In genomic region chr15:40106203-40107161, GRCh38 we compare ENCODE assay signal across 1 cellular context.
TF ChIP-seq lines count a peak whose summit lies in the region.

No MANE protein-coding gene starts in this region.

TF ChIP-seq in HCT116, 20 proteins besides CTCF, POLR2A, EP300 and RAD21 (continued from another document):
- TF ChIP-seq, protein P1, sequence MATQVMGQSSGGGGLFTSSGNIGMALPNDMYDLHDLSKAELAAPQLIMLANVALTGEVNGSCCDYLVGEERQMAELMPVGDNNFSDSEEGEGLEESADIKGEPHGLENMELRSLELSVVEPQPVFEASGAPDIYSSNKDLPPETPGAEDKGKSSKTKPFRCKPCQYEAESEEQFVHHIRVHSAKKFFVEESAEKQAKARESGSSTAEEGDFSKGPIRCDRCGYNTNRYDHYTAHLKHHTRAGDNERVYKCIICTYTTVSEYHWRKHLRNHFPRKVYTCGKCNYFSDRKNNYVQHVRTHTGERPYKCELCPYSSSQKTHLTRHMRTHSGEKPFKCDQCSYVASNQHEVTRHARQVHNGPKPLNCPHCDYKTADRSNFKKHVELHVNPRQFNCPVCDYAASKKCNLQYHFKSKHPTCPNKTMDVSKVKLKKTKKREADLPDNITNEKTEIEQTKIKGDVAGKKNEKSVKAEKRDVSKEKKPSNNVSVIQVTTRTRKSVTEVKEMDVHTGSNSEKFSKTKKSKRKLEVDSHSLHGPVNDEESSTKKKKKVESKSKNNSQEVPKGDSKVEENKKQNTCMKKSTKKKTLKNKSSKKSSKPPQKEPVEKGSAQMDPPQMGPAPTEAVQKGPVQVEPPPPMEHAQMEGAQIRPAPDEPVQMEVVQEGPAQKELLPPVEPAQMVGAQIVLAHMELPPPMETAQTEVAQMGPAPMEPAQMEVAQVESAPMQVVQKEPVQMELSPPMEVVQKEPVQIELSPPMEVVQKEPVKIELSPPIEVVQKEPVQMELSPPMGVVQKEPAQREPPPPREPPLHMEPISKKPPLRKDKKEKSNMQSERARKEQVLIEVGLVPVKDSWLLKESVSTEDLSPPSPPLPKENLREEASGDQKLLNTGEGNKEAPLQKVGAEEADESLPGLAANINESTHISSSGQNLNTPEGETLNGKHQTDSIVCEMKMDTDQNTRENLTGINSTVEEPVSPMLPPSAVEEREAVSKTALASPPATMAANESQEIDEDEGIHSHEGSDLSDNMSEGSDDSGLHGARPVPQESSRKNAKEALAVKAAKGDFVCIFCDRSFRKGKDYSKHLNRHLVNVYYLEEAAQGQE (IDR thresholded peaks at IDR 0.05; ENCODE audit: low read depth), result no peak
- no peak for TF ChIP-seq TCF7L2 (IDR thresholded peaks at IDR 0.05; ENCODE audit: borderline replicate concordance, extremely low read depth, insufficient read depth, insufficient read length)
- TF ChIP-seq EZH2 (IDR thresholded peaks at IDR 0.05), result no peak
- no peak for TF ChIP-seq ZFX (IDR thresholded peaks at IDR 0.05)
